In genomic region chr11:59097113-59097708, GRCh38 we compare ENCODE assay signal across 8 cellular contexts. TPM values are rescaled to one million over a fixed set of nuclear protein-coding genes. Genes with fewer than 3 reads are reported as not detected.
DNase-seq lines count a peak whose midpoint lies in the region; ATAC-seq and TF ChIP-seq lines count a peak whose summit lies in the region.

No MANE protein-coding gene starts in this region.

- TF ChIP-seq CTCF in BE2C (IDR thresholded peaks at IDR 0.05; ENCODE audit: low read depth, low read length): peak; percentile 57

- H3K9me3 ChIP-seq in BE2C: no peaks in the 10 kb centered on the region

- no peaks in the 10 kb centered on the region for H3K27me3 ChIP-seq in BE2C

- peak; percentile 50 for ATAC-seq in GM19035 (IDR thresholded peaks at IDR 0.05; ENCODE audit: unreplicated experiment)
- ATAC-seq in stimulated activated naive CD8-positive, alpha-beta T cell treated with anti-CD3 and anti-CD28 coated beads, Interleukin-15, Interleukin-2, amounts not matched to agents 100 U/mL and 50 U/mL, for 24 hours: peak; percentile 48

- no peaks in the 10 kb centered on the region for H3K4me1 ChIP-seq in BE2C

- DNase-seq in BE2C: peak; percentile 50
- DNase-seq in NAMALWA (ENCODE audit: low spot score): peak; percentile 89
- peak; percentile 78 for DNase-seq in activated CD4-positive, alpha-beta T cell treated with anti-CD3 and anti-CD28 coated beads for 48 hours
- peak; percentile 52 for DNase-seq in effector CD8-positive, alpha-beta T cell (lab: John Stamatoyannopoulos, UW)
- peak; percentile 65 for DNase-seq in mucosa of gallbladder (ENCODE audit: low spot score)
- DNase-seq in stimulated activated naive CD8-positive, alpha-beta T cell treated with anti-CD3 and anti-CD28 coated beads, Interleukin-15, Interleukin-2, amounts not matched to agents 100 U/mL and 50 U/mL, for 24 hours: peak; percentile 63
- no peak for DNase-seq in NCI-H2107 treated with DMSO at 0.1 percent for 48 hours (lab: John Stamatoyannopoulos, UW; ENCODE audit: unreplicated experiment)

- H3K4me3 ChIP-seq in BE2C (ENCODE audit: low read depth, low read length): no peak overlapping the region

- no peaks in the 10 kb centered on the region for H3K36me3 ChIP-seq in BE2C

RNA-seq across cellular contexts. Expression of gene FAM111B, which starts 9.8 kb away (rescaled TPM):
- 0.26 TPM for polyA plus RNA-seq in BE2C (2012; ENCODE audit: insufficient read depth, insufficient read length, low read depth)
- total RNA-seq in mucosa of gallbladder: 1.4 TPM

RNA-seq across cellular contexts. Expression of gene GLYATL1B, which starts 11.1 kb away (rescaled TPM):
- not detected for polyA plus RNA-seq in BE2C (2012; ENCODE audit: insufficient read depth, insufficient read length, low read depth)
- total RNA-seq in mucosa of gallbladder: not detected

RNA-seq across cellular contexts. Expression of gene FAM111A, which starts 45.4 kb away (rescaled TPM):
- polyA plus RNA-seq in BE2C (2012; ENCODE audit: insufficient read depth, insufficient read length, low read depth): 0.31 TPM
- 41.0 TPM for total RNA-seq in mucosa of gallbladder
